ENCODE assay signal across 19 cellular contexts in the genomic region with DNA sequence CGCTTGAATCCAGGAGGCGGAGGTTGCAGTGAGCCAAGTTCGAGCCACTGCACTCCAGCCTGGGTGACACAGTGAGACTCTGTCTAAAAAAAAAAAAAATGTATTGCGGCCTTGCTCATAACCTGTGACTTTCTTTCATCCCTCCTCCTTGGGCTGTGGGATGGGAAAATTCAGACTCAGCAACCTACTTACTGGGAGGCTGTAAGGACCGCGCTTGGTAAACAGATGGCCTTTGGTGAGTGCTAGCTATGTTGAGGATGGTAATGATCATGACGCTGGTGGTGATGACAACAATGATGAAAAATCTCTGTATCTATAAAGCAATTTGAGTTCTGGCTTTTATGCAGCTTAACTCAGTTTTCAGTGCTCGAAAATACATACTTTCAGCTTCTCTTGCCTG.
DNase-seq lines count a peak whose midpoint lies in the region; ATAC-seq and TF ChIP-seq lines count a peak whose summit lies in the region.
"Had no signal": no experiment of that assay in that cellular context is flagged by ENCODE, and none has a peak within 500 bp of the region (broad histone marks: within the 10 kb centered on the region; RNA-seq: fewer than 3 reads in every experiment).

No MANE protein-coding gene starts in this region.

- ATAC-seq in CD4-positive, CD25-positive, alpha-beta regulatory T cell (ENCODE audit: low read depth in 2 of 2): no peak
- ATAC-seq in HG03442 (IDR thresholded peaks at IDR 0.05; ENCODE audit: unreplicated experiment) (no peak), aorta (ENCODE audit: low FRiP score) (no peak), HG03354 (IDR thresholded peaks at IDR 0.05; ENCODE audit: poor library complexity, severe bottlenecking, unreplicated experiment) (no peak)

- H3K36me3 Mint-ChIP-seq in T-helper 1 cell treated with Interleukin-12 subunit alpha and Interleukin-12 subunit beta and Interleukin-4 antibody, amounts not matched to agents 30 μg/mL and 1 μg/mL, for 36 hours (ENCODE audit: low read depth): peaks cover 46% of the 10 kb centered on the region
- H3K36me3 Mint-ChIP-seq in CD4-positive, CD25-positive, alpha-beta regulatory T cell: peaks cover 40% of the 10 kb centered on the region
- peaks cover 5% of the 10 kb centered on the region for H3K36me3 Mint-ChIP-seq in activated naive CD8-positive, alpha-beta T cell
- H3K36me3 Mint-ChIP-seq in nephron (ENCODE audit: low read depth): no peaks in the 10 kb centered on the region

- DNase-seq in T-helper 1 cell (no peak), aorta (no peak)
- no peak for DNase-seq in CD4-positive, CD25-positive, alpha-beta regulatory T cell
- DNase-seq: COR-L47, DMS153, EL, KG1, NCI-H1092 treated with DMSO at 0.1 percent for 48 hours, NCI-H1694 treated with DMSO at 0.1 percent for 48 hours, NCI-H345, NCI-H526 treated with DMSO at 0.1 percent for 48 hours, RPMI8226 had no signal

- no peak overlapping the region for H3K4me3 ChIP-seq in CD4-positive, CD25-positive, alpha-beta regulatory T cell (ENCODE audit: low read depth, low read length)
- no peak overlapping the region for H3K4me3 ChIP-seq in aorta (ENCODE audit: low read length in 2 of 2)
- H3K4me3 ChIP-seq: BLaER1 treated with 17β-estradiol and CSF1 and Interleukin-3, amounts not matched to agents 10 nM and 100 nM had no signal

- H3K27me3 ChIP-seq in CD4-positive, CD25-positive, alpha-beta regulatory T cell (ENCODE audit: control insufficient read depth, insufficient read depth, low read length): no peaks in the 10 kb centered on the region
- H3K27me3 ChIP-seq in aorta (ENCODE audit: control insufficient read depth in 1 of 2, insufficient read depth in 2 of 2, low read length in 1 of 2): no peaks in the 10 kb centered on the region
- H3K27me3 ChIP-seq: BLaER1 treated with 17β-estradiol and CSF1 and Interleukin-3, amounts not matched to agents 10 nM and 100 nM had no signal

- H3K4me1 Mint-ChIP-seq in T-helper 1 cell treated with Interleukin-12 subunit alpha and Interleukin-12 subunit beta and Interleukin-4 antibody, amounts not matched to agents 30 μg/mL and 1 μg/mL, for 36 hours (ENCODE audit: low read depth): peaks cover 13% of the 10 kb centered on the region
- H3K4me1 Mint-ChIP-seq in CD4-positive, CD25-positive, alpha-beta regulatory T cell: peaks cover 0 to 22% (median 5%) of the 10 kb centered on the region in 4 donors
- H3K4me1 Mint-ChIP-seq in activated naive CD8-positive, alpha-beta T cell (ENCODE audit: low read depth): peaks cover 4% of the 10 kb centered on the region
- peaks cover 6% of the 10 kb centered on the region for H3K4me1 Mint-ChIP-seq in nephron

- no peak overlapping the region for H3K27ac ChIP-seq in CD4-positive, CD25-positive, alpha-beta regulatory T cell (ENCODE audit: insufficient read depth, low read length, poor library complexity, severe bottlenecking)
- no peak overlapping the region for H3K27ac ChIP-seq in aorta (ENCODE audit: low read depth in 1 of 2, low read length in 2 of 2)
- H3K27ac ChIP-seq: 22Rv1; BLaER1 treated with 17β-estradiol and CSF1 and Interleukin-3, amounts not matched to agents 10 nM and 100 nM had no signal

- peaks cover 46% of the 10 kb centered on the region for H3K36me3 ChIP-seq in CD4-positive, CD25-positive, alpha-beta regulatory T cell (ENCODE audit: control insufficient read depth, insufficient read depth, low read length)
- peaks cover 4 to 6% of the 10 kb centered on the region in 2 donors for H3K36me3 ChIP-seq in aorta (ENCODE audit: control insufficient read depth in 1 of 2, insufficient read depth in 2 of 2, low read length in 1 of 2)

- H3K27me3 Mint-ChIP-seq in T-helper 1 cell treated with Interleukin-12 subunit alpha and Interleukin-12 subunit beta and Interleukin-4 antibody, amounts not matched to agents 30 μg/mL and 1 μg/mL, for 36 hours (ENCODE audit: low read depth): no peaks in the 10 kb centered on the region
- H3K27me3 Mint-ChIP-seq in CD4-positive, CD25-positive, alpha-beta regulatory T cell: no peaks in the 10 kb centered on the region
- H3K27me3 Mint-ChIP-seq in activated naive CD8-positive, alpha-beta T cell: no peaks in the 10 kb centered on the region
- H3K27me3 Mint-ChIP-seq in nephron (ENCODE audit: low read depth): peaks cover 4% of the 10 kb centered on the region

- H3K4me1 ChIP-seq in CD4-positive, CD25-positive, alpha-beta regulatory T cell (ENCODE audit: control insufficient read depth, insufficient read depth, low read length, poor library complexity, severe bottlenecking): no peaks in the 10 kb centered on the region
- H3K4me1 ChIP-seq in aorta (ENCODE audit: control insufficient read depth in 1 of 2, insufficient read depth in 2 of 2, low read length in 2 of 2): no peaks in the 10 kb centered on the region

- H3K9me3 ChIP-seq in CD4-positive, CD25-positive, alpha-beta regulatory T cell (ENCODE audit: control insufficient read depth in 2 of 2, low read length in 2 of 2): no peaks in the 10 kb centered on the region
- no peaks in the 10 kb centered on the region for H3K9me3 ChIP-seq in aorta (ENCODE audit: control insufficient read depth, low read length)
- H3K9me3 ChIP-seq: BLaER1 treated with 17β-estradiol and CSF1 and Interleukin-3, amounts not matched to agents 10 nM and 100 nM had no signal

- 90 to 91% methylated on average over 8 of the region's 8 CpGs for WGBS in aorta, 2 donors

- intact Hi-C loops in aorta (cut with DNase I): no loop called here

- H3K4me3 Mint-ChIP-seq in T-helper 1 cell treated with Interleukin-12 subunit alpha and Interleukin-12 subunit beta and Interleukin-4 antibody, amounts not matched to agents 30 μg/mL and 1 μg/mL, for 36 hours: no peak overlapping the region
- H3K4me3 Mint-ChIP-seq in CD4-positive, CD25-positive, alpha-beta regulatory T cell: no peak overlapping the region
- no peak overlapping the region for H3K4me3 Mint-ChIP-seq in activated naive CD8-positive, alpha-beta T cell
- no peak overlapping the region for H3K4me3 Mint-ChIP-seq in nephron

- H3K9me3 Mint-ChIP-seq in T-helper 1 cell treated with Interleukin-12 subunit alpha and Interleukin-12 subunit beta and Interleukin-4 antibody, amounts not matched to agents 30 μg/mL and 1 μg/mL, for 36 hours: no peaks in the 10 kb centered on the region
- H3K9me3 Mint-ChIP-seq in CD4-positive, CD25-positive, alpha-beta regulatory T cell: no peaks in the 10 kb centered on the region
- no peaks in the 10 kb centered on the region for H3K9me3 Mint-ChIP-seq in activated naive CD8-positive, alpha-beta T cell (ENCODE audit: low read depth)
- no peaks in the 10 kb centered on the region for H3K9me3 Mint-ChIP-seq in nephron

- no peak for TF ChIP-seq CTCF in nephron (IDR thresholded peaks at IDR 0.05; ENCODE audit: unreplicated experiment in 3 of 3)

- peak overlapping the region; percentile 41 for H3K27ac Mint-ChIP-seq in T-helper 1 cell treated with Interleukin-12 subunit alpha and Interleukin-12 subunit beta and Interleukin-4 antibody, amounts not matched to agents 30 μg/mL and 1 μg/mL, for 36 hours
- H3K27ac Mint-ChIP-seq in CD4-positive, CD25-positive, alpha-beta regulatory T cell: peak overlapping the region in 2 of 3 donors; percentile 33 to 59
- peak overlapping the region; percentile 37 for H3K27ac Mint-ChIP-seq in activated naive CD8-positive, alpha-beta T cell
- H3K27ac Mint-ChIP-seq in nephron: peak overlapping the region in 2 of 3 experiments; percentile 29 to 31
